In genomic region chr17:79979841-79980215, GRCh38 we compare ENCODE assay signal across 27 cellular contexts. TPM values are rescaled to one million over a fixed set of nuclear protein-coding genes. Genes with fewer than 3 reads are reported as not detected.
DNase-seq lines count a peak whose midpoint lies in the region; ATAC-seq, FAIRE-seq and TF ChIP-seq lines count a peak whose summit lies in the region.
"Had no signal": no experiment of that assay in that cellular context is flagged by ENCODE, and none has a peak within 500 bp of the region (broad histone marks: within the 10 kb centered on the region; RNA-seq: fewer than 3 reads in every experiment).

No MANE protein-coding gene starts in this region.

- H3K4me1 ChIP-seq in kidney (ENCODE audit: control insufficient read depth in 1 of 2, insufficient read depth in 1 of 2, low read depth in 1 of 2, low read length in 2 of 2) (no peaks in the 10 kb centered on the region), colonic mucosa (no peaks in the 10 kb centered on the region)
- H3K4me1 ChIP-seq: gastrocnemius medialis, parathyroid adenoma, right atrium auricular region, tibial artery had no signal

- H3K36me3 ChIP-seq in kidney (ENCODE audit: control insufficient read depth in 1 of 2, insufficient read depth in 2 of 2, low read length in 2 of 2): no peaks in the 10 kb centered on the region
- H3K36me3 ChIP-seq in colonic mucosa: no peaks in the 10 kb centered on the region
- H3K36me3 ChIP-seq: gastrocnemius medialis, right atrium auricular region had no signal

- no peak for TF ChIP-seq CTCF in C4-2B (conservative IDR thresholded peaks at IDR 0.05)
- no peak for TF ChIP-seq CTCF in VCaP (conservative IDR thresholded peaks at IDR 0.05)
- no peak for TF ChIP-seq CTCF in kidney (IDR thresholded peaks at IDR 0.05; ENCODE audit: borderline replicate concordance, extremely low read depth, insufficient read depth)
- no peak for TF ChIP-seq CTCF in colonic mucosa (IDR thresholded peaks at IDR 0.05)

- DNase-seq in kidney (peak; percentile 54), sciatic nerve (ENCODE audit: low spot score) (peak; percentile 45), colonic mucosa (no peak)
- DNase-seq: activated CD4-positive, alpha-beta T cell treated with anti-CD3 and anti-CD28 coated beads for 4 hours; activated naive CD8-positive, alpha-beta T cell treated with anti-CD3 and anti-CD28 coated beads, Interleukin-2, amount 50 U/mL, for 24 hours; DMS153; gastrocnemius medialis; left cardiac atrium; NCI-H1092; NCI-H1694 treated with DMSO at 0.1 percent for 48 hours; NCI-H446; stimulated activated CD4-positive, alpha-beta T cell treated with anti-CD3 and anti-CD28 coated beads, Interleukin-2, amount 100 ng/mL, for 48 hours; stomach; T-helper 17 cell had no signal

- intact Hi-C loops in kidney (cut with DNase I): no loop called here
- intact Hi-C loops in sciatic nerve (cut with DNase I): loop anchor here (10.0 kb wide), 1 partner anchor 135 kb away; no protein-coding TSS in a partner anchor
- intact Hi-C loops in colonic mucosa (cut with DNase I): no loop called here

- FAIRE-seq in kidney (lab: Jason Lieb, UNC): no peak
- FAIRE-seq: astrocyte, endothelial cell of umbilical vein, GM18507, HTR-8/SVneo, K562 had no signal

- peak overlapping the region; percentile 40 for H3K27ac ChIP-seq in C4-2B
- peak overlapping the region; percentile 59 for H3K27ac ChIP-seq in VCaP
- H3K27ac ChIP-seq in kidney (ENCODE audit: low read depth in 2 of 2, low read length in 2 of 2): peak overlapping the region in 1 of 2 donors; percentile 6
- H3K27ac ChIP-seq in colonic mucosa: no peak overlapping the region
- H3K27ac ChIP-seq: gastrocnemius medialis, parathyroid adenoma, right atrium auricular region, stomach, tibial artery had no signal

- H3K9ac ChIP-seq in kidney (ENCODE audit: low read length in 2 of 2) (no peak overlapping the region), colonic mucosa (ENCODE audit: low read depth in 2 of 2, low read length in 2 of 2) (no peak overlapping the region)
- H3K9ac ChIP-seq: parathyroid adenoma had no signal

- no peak for ATAC-seq in sciatic nerve
- ATAC-seq in HG03097 (IDR thresholded peaks at IDR 0.05; ENCODE audit: low FRiP score, unreplicated experiment): no peak
- no peak for ATAC-seq in GM18858 (IDR thresholded peaks at IDR 0.05; ENCODE audit: unreplicated experiment)
- ATAC-seq: activated naive CD8-positive, alpha-beta T cell treated with anti-CD3 and anti-CD28 coated beads, Interleukin-2, amount 50 U/mL, for 24 hours; gastrocnemius medialis; GM23338; K562; left cardiac atrium; T-helper 17 cell had no signal

- H3K9me3 ChIP-seq in kidney (ENCODE audit: control insufficient read depth in 1 of 2, low read length in 2 of 2) (no peaks in the 10 kb centered on the region), colonic mucosa (no peaks in the 10 kb centered on the region)
- H3K9me3 ChIP-seq: gastrocnemius medialis, right atrium auricular region, stomach, tibial artery had no signal

- no peaks in the 10 kb centered on the region for H3K27me3 ChIP-seq in colonic mucosa
- H3K27me3 ChIP-seq: gastrocnemius medialis, right atrium auricular region, stomach, tibial artery had no signal

- H3K4me3 ChIP-seq in kidney (ENCODE audit: low read length in 2 of 2): no peak overlapping the region
- no peak overlapping the region for H3K4me3 ChIP-seq in colonic mucosa
- H3K4me3 ChIP-seq: gastrocnemius medialis, GM23338, K562, right atrium auricular region, stomach, tibial artery had no signal

RNA-seq across cellular contexts. Expression of gene TBC1D16, which starts 55.8 kb away (rescaled TPM):
- 68.0 TPM for total RNA-seq in kidney
- polyA plus RNA-seq in kidney (ENCODE audit: insufficient read depth, low read depth, low replicate concordance): 9.1 TPM
- 46.9 TPM for total RNA-seq in sciatic nerve
- 10 to 100 TPM; 14.4 to 19.8 TPM for total RNA-seq in colonic mucosa

RNA-seq across cellular contexts. Expression of gene CCDC40, which starts 56.6 kb away (rescaled TPM):
- total RNA-seq in kidney: 22.6 TPM
- polyA plus RNA-seq in kidney (ENCODE audit: insufficient read depth, low read depth, low replicate concordance): 5.1 TPM
- 12.6 TPM for total RNA-seq in sciatic nerve
- total RNA-seq in colonic mucosa: 1 to 10 TPM; 1.2 to 3.6 TPM
